Comparison of ENCODE assay signal across 1 cellular context in genomic region chr14:63513756-63514155, GRCh38.
TF ChIP-seq lines count a peak whose summit lies in the region.

No MANE protein-coding gene starts in this region.

TF ChIP-seq in K562, 482 proteins besides CTCF, POLR2A, EP300 and RAD21:
- no peak for TF ChIP-seq ZNF398 (CRISPR knock-in tag; IDR thresholded peaks at IDR 0.05)
- no peak for TF ChIP-seq HSF4 (CRISPR knock-in tag; IDR thresholded peaks at IDR 0.05; ENCODE audit: borderline replicate concordance)
- no peak for TF ChIP-seq ETS1 (conservative IDR thresholded peaks at IDR 0.05; ENCODE audit: control insufficient read depth, low read depth, low read length)
- TF ChIP-seq RBBP5 (IDR thresholded peaks at IDR 0.05; ENCODE audit: borderline replicate concordance, insufficient read depth, low read length, poor library complexity, severe bottlenecking), result no peak
- no peak for TF ChIP-seq ZC3H4 (CRISPR knock-in tag; IDR thresholded peaks at IDR 0.05; ENCODE audit: borderline replicate concordance)
- no peak for TF ChIP-seq MAFF (IDR thresholded peaks at IDR 0.05; ENCODE audit: low read length)
- no peak for TF ChIP-seq MLLT1 (IDR thresholded peaks at IDR 0.05)
- no peak for TF ChIP-seq ZNF143 (CRISPR knock-in tag; IDR thresholded peaks at IDR 0.05)
- TF ChIP-seq TCFL5 (CRISPR knock-in tag; conservative IDR thresholded peaks at IDR 0.05), result no peak
- no peak for TF ChIP-seq ILF3 (IDR thresholded peaks at IDR 0.05; ENCODE audit: borderline replicate concordance)
- no peak for TF ChIP-seq HNRNPUL1 (IDR thresholded peaks at IDR 0.05; ENCODE audit: low read length)
- no peak for TF ChIP-seq E2F6 (IDR thresholded peaks at IDR 0.05; ENCODE audit: borderline replicate concordance in 1 of 2, extremely low read depth in 1 of 2, insufficient read depth in 1 of 2, insufficient read length in 1 of 2, low read depth in 1 of 2, low read length in 1 of 2, poor library complexity in 1 of 2, severe bottlenecking in 1 of 2)
- TF ChIP-seq E2F8 (IDR thresholded peaks at IDR 0.05; ENCODE audit: low read depth, partially characterized antibody), result no peak
- no peak for TF ChIP-seq ZNF696 (CRISPR knock-in tag; conservative IDR thresholded peaks at IDR 0.05)
- no peak for TF ChIP-seq CUX1 (CRISPR knock-in tag; IDR thresholded peaks at IDR 0.05)
